Comparison of ENCODE assay signal across 33 cellular contexts in the genomic region with DNA sequence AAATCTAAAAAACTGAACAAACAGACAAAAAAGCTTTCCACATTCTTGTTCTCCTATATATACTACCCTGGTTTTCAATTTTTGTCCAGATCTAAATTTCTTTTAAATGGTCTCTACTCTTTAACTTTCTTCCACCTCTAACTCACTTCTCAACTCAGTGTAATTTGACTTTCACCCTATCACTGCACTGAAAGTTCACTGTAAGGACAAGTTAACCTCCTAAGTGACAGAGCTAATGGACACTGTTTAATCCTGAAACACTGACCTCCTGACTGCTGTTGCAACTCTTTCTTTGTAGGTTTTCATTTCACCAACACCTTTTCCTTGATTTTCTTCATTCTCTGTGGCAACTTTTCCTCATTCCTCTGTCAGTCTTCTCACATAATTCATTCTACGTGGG. TPM values are rescaled to one million over a fixed set of nuclear protein-coding genes. Genes with fewer than 3 reads are reported as not detected.
"Had no signal": no experiment of that assay in that cellular context is flagged by ENCODE, and none has a peak within 500 bp of the region (broad histone marks: within the 10 kb centered on the region; RNA-seq: fewer than 3 reads in every experiment).

No MANE protein-coding gene starts in this region.

- ATAC-seq: activated naive CD4-positive, alpha-beta T cell treated with anti-CD3 and anti-CD28 coated beads, Interleukin-2, amount 50 U/mL, for 72 hours; activated T-cell treated with anti-CD3 and anti-CD28 coated beads, Interleukin-2, amount 50 U/mL, for 72 hours; gastroesophageal sphincter; heart right ventricle had no signal

- H3K27ac ChIP-seq: ascending aorta, breast epithelium, cardiac muscle cell, colonic mucosa, epithelial cell of prostate, esophagus squamous epithelium, gastroesophageal sphincter, heart right ventricle, hepatocyte had no signal

- H3K4me3 ChIP-seq: ascending aorta, breast epithelium, cardiac muscle cell, colonic mucosa, esophagus squamous epithelium, gastroesophageal sphincter, heart right ventricle, hepatocyte had no signal

- H3K27me3 ChIP-seq: ascending aorta, breast epithelium, cardiac muscle cell, colonic mucosa, esophagus squamous epithelium, gastroesophageal sphincter, heart right ventricle, hepatocyte had no signal

- DNase-seq: activated CD4-positive, alpha-beta memory T cell treated with anti-CD3 and anti-CD28 coated beads, Interleukin-2, amount 10 ng/mL, durations not matched to agents 7 days and 5 days; activated CD4-positive, alpha-beta T cell treated with anti-CD3 and anti-CD28 coated beads for 1 hour; activated CD4-positive, alpha-beta T cell treated with anti-CD3 and anti-CD28 coated beads for 4 hours; activated CD4-positive, alpha-beta T cell treated with anti-CD3 and anti-CD28 coated beads, Interleukin-2, amount 10 ng/mL, durations not matched to agents 7 days and 5 days; activated CD4-positive, alpha-beta T cell treated with anti-CD3 and anti-CD28 coated beads, Interleukin-2, amount 50 U/mL, for 4 hours; activated CD4-positive, CD25-positive, alpha-beta regulatory T cell; activated CD8-positive, alpha-beta memory T cell treated with anti-CD3 and anti-CD28 coated beads, Interleukin-2, amount 50 U/mL, for 48 hours; activated gamma-delta T cell; activated naive CD4-positive, alpha-beta T cell; activated naive CD4-positive, alpha-beta T cell treated with anti-CD3 and anti-CD28 coated beads, Interleukin-2, amount 10 ng/mL, durations not matched to agents 7 days and 5 days; activated naive CD8-positive, alpha-beta T cell treated with anti-CD3 and anti-CD28 coated beads, Interleukin-2, amount 10 ng/mL, durations not matched to agents 7 days and 5 days; activated T-cell treated with anti-CD3 and anti-CD28 coated beads for 4 hours; activated T-cell treated with anti-CD3 and anti-CD28 coated beads, Interleukin-2, amount 50 U/mL, for 24 hours; activated T-cell treated with anti-CD3 and anti-CD28 coated beads, Interleukin-2, amount 50 U/mL, for 72 hours; central memory CD4-positive, alpha-beta T cell; cerebellar nuclear complex; colonic mucosa; effector CD8-positive, alpha-beta T cell; esophagus squamous epithelium; foreskin melanocyte; heart right ventricle had no signal

- H3K4me1 ChIP-seq: ascending aorta, breast epithelium, colonic mucosa, esophagus squamous epithelium, gastroesophageal sphincter, heart right ventricle had no signal

- H3K9me3 ChIP-seq: ascending aorta, breast epithelium, colonic mucosa, esophagus squamous epithelium, gastroesophageal sphincter, heart right ventricle had no signal

- H3K36me3 ChIP-seq: ascending aorta, breast epithelium, cardiac muscle cell, colonic mucosa, esophagus squamous epithelium, gastroesophageal sphincter, heart right ventricle had no signal

RNA-seq across cellular contexts. Expression of a gene that starts 50.0 kb away (rescaled TPM):
- total RNA-seq: activated CD4-positive, alpha-beta memory T cell treated with anti-CD3 and anti-CD28 coated beads, Interleukin-2, amount 10 ng/mL, durations not matched to agents 7 days and 5 days; activated CD4-positive, alpha-beta T cell treated with anti-CD3 and anti-CD28 coated beads, Interleukin-2, amount 10 ng/mL, durations not matched to agents 7 days and 5 days; activated naive CD4-positive, alpha-beta T cell treated with anti-CD3 and anti-CD28 coated beads, Interleukin-2, amount 50 U/mL, for 72 hours; activated naive CD8-positive, alpha-beta T cell treated with anti-CD3 and anti-CD28 coated beads, Interleukin-2, amount 10 ng/mL, durations not matched to agents 7 days and 5 days; activated T-cell treated with anti-CD3 and anti-CD28 coated beads, Interleukin-2, amount 50 U/mL, for 72 hours; ascending aorta; breast epithelium; cardiac muscle cell; dermis microvascular lymphatic vessel endothelial cell; endothelial cell of umbilical vein; esophagus squamous epithelium; fibroblast of lung; fibroblast of villous mesenchyme; gastroesophageal sphincter; glomerular endothelial cell; heart right ventricle had no signal
